8 cellular contexts compared by ENCODE assay signal in genomic region chr11:36449566-36450390, GRCh38.
A peak's percentile ranks its signal among the peaks of the same experiment; 100 is the strongest.
DNase-seq lines count a peak whose midpoint lies in the region; ATAC-seq and TF ChIP-seq lines count a peak whose summit lies in the region.

No MANE protein-coding gene starts in this region.

- H3K4me3 Mint-ChIP-seq in activated naive CD8-positive, alpha-beta T cell, result peak overlapping the region; percentile 60
- H3K4me3 Mint-ChIP-seq in naive B cell, result peak overlapping the region; percentile 26 to 95 (median 86)
- H3K4me3 Mint-ChIP-seq in endodermal cell, result no peak overlapping the region

- 89 to 92% methylated on average over 5 to 6 of the region's 6 CpGs for WGBS in endodermal cell (ENCODE audit: insufficient coverage in 1 of 2, insufficient read length in 1 of 2), 2 experiments

- H3K27me3 ChIP-seq in endodermal cell (ENCODE audit: control insufficient read depth, insufficient read depth, low read length, poor library complexity, severe bottlenecking), result no peaks in the 10 kb centered on the region

- peaks cover 38% of the 10 kb centered on the region for H3K4me1 Mint-ChIP-seq in activated naive CD8-positive, alpha-beta T cell (ENCODE audit: low read depth)
- H3K4me1 Mint-ChIP-seq in naive B cell (peaks cover 24 to 37% (median 26%) of the 10 kb centered on the region in 3 donors), endodermal cell (peaks cover 16% of the 10 kb centered on the region)

- H3K27me3 Mint-ChIP-seq in activated naive CD8-positive, alpha-beta T cell, result no peaks in the 10 kb centered on the region
- H3K27me3 Mint-ChIP-seq in naive B cell, result no peaks in the 10 kb centered on the region
- H3K27me3 Mint-ChIP-seq in endodermal cell (ENCODE audit: insufficient read depth), result peaks cover 17% of the 10 kb centered on the region

- no peaks in the 10 kb centered on the region for H3K36me3 Mint-ChIP-seq in activated naive CD8-positive, alpha-beta T cell
- H3K36me3 Mint-ChIP-seq in naive B cell (peaks cover 11 to 21% of the 10 kb centered on the region in 2 donors), endodermal cell (ENCODE audit: low read depth) (no peaks in the 10 kb centered on the region)

- peaks cover 7% of the 10 kb centered on the region for H3K4me1 ChIP-seq in endodermal cell (ENCODE audit: control insufficient read depth, insufficient read depth, low read length)

- no peaks in the 10 kb centered on the region for H3K36me3 ChIP-seq in endodermal cell (ENCODE audit: control insufficient read depth, insufficient read depth, low read length)

- DNase-seq in naive B cell (peak; percentile 6), endodermal cell (no peak), HuH-7 (ENCODE audit: low spot score) (no peak)
- DNase-seq in activated effector memory CD4-positive, alpha-beta T cell treated with Interleukin-2 at 50 U/mL for 16 hours, result no peak
- no peak for DNase-seq in central memory CD4-positive, alpha-beta T cell

- H3K9me3 ChIP-seq in endodermal cell (ENCODE audit: control insufficient read depth, low read length), result no peaks in the 10 kb centered on the region

- no peak overlapping the region for H3K4me3 ChIP-seq in endodermal cell (ENCODE audit: low read length)

- no peak overlapping the region for H3K9ac ChIP-seq in endodermal cell (ENCODE audit: extremely low read depth, low read length, poor library complexity, severe bottlenecking)

- no peak for TF ChIP-seq CTCF in endodermal cell (conservative IDR thresholded peaks at IDR 0.05)

- H3K27ac Mint-ChIP-seq in activated naive CD8-positive, alpha-beta T cell, result no peak overlapping the region
- H3K27ac Mint-ChIP-seq in naive B cell, result peak overlapping the region in 5 of 6 donors; percentile 66 to 88 (median 75)
- H3K27ac Mint-ChIP-seq in endodermal cell, result no peak overlapping the region

- no peaks in the 10 kb centered on the region for H3K9me3 Mint-ChIP-seq in activated naive CD8-positive, alpha-beta T cell (ENCODE audit: low read depth)
- peaks cover 0 to 5% (median 0%) of the 10 kb centered on the region in 7 donors for H3K9me3 Mint-ChIP-seq in naive B cell
- no peaks in the 10 kb centered on the region for H3K9me3 Mint-ChIP-seq in endodermal cell

- no peak overlapping the region for H3K27ac ChIP-seq in endodermal cell (ENCODE audit: low read depth, low read length)

- peak; percentile 71 for ATAC-seq in GM18511 (IDR thresholded peaks at IDR 0.05; ENCODE audit: unreplicated experiment)
- peak; percentile 54 for ATAC-seq in HG02798 (IDR thresholded peaks at IDR 0.05; ENCODE audit: poor library complexity, unreplicated experiment)
- peak; percentile 73 to 80 for ATAC-seq in naive B cell (ENCODE audit: low read depth in 2 of 2)

Comparison
In these comparisons a context has a peak if more than half of its experiments do, and no peak if none do; other contexts are left out.
1. H3K27ac Mint-ChIP-seq: peak in naive B cell (5 of 6); none in activated naive CD8-positive, alpha-beta T cell (single experiment) and endodermal cell (single experiment).
2. Peak in every context shown above with its lines, with median percentiles within 50 percentile points of each other: ATAC-seq.